ENCODE assay signal across 8 cellular contexts in genomic region chr18:77067315-77068061, GRCh38.
A peak's percentile ranks its signal among the peaks of the same experiment; 100 is the strongest.
DNase-seq lines count a peak whose midpoint lies in the region; ATAC-seq and TF ChIP-seq lines count a peak whose summit lies in the region.

No MANE protein-coding gene starts in this region.

- intact Hi-C loops in Panc1 (cut with micrococcal nuclease; ENCODE audit: unreplicated experiment) = no loop called here

- POLR2A ChIA-PET in Panc1 (lab: Charles Lee) = interaction anchor here (0.6 kb wide), 1 partner anchor 19 kb away, joined by 4 read pairs; no protein-coding TSS in a partner anchor

- no peaks in the 10 kb centered on the region for H3K27me3 ChIP-seq in Panc1 (ENCODE audit: control insufficient read depth, insufficient read depth, low read length)
- no peaks in the 10 kb centered on the region for H3K27me3 ChIP-seq in cardiac muscle cell

- peak overlapping the region in 1 of 2 experiments; percentile 5; a peak in 2 of 4 replicates for H3K4me3 ChIP-seq in Panc1 (ENCODE audit: low read depth in 2 of 2, low read length in 2 of 2)
- no peak overlapping the region for H3K4me3 ChIP-seq in cardiac muscle cell
- H3K4me3 ChIP-seq in skeletal muscle cell (ENCODE audit: low read depth, low read length) = peak overlapping the region; percentile 12

- H3K4me1 ChIP-seq in Panc1 (ENCODE audit: control insufficient read depth, insufficient read depth, low read length) (peaks cover 93% of the 10 kb centered on the region), cardiac muscle cell (ENCODE audit: low read depth) (no peaks in the 10 kb centered on the region)

- in situ Hi-C loops in Panc1 (cut with HindIII; ENCODE audit: low pct_unique_long_range_greater_than_20kb, low sequenced_read_pairs) = no loop called here

- CTCF ChIA-PET in Panc1 (lab: Charles Lee) = interaction anchor here (0.5 to 1.5 kb wide), 4 partner anchors 10 to 144 kb away, joined by 3 to 5 read pairs (median 4); no protein-coding TSS in a partner anchor

- DNase-seq in COLO829 (ENCODE audit: low spot score) = peak; percentile 21
- DNase-seq in Panc1 (ENCODE audit: low read depth, low spot score) = peak; percentile 90
- DNase-seq in activated effector memory CD4-positive, alpha-beta T cell treated with anti-CD3 and anti-CD28 coated beads, Interleukin-2, amount 50 U/mL, for 16 hours = peak; percentile 88
- peak in 1 of 2 donors; percentile 92 for DNase-seq in cardiac muscle cell (ENCODE audit: low read depth in 1 of 2, low spot score in 1 of 2)
- DNase-seq in skeletal muscle cell (ENCODE audit: low read depth) = peak; percentile 89
- no peak for DNase-seq in GM19238 (ENCODE audit: insufficient read length, low spot score)
- no peak for DNase-seq in NCI-H1105 (lab: John Stamatoyannopoulos, UW)

- H3K9me3 ChIP-seq in Panc1 (ENCODE audit: control insufficient read depth, insufficient read depth, low read depth, low read length) (no peaks in the 10 kb centered on the region), cardiac muscle cell (ENCODE audit: low read depth) (no peaks in the 10 kb centered on the region)

- no TSS peak for BruUV-seq in Panc1 (replicated peaks; lab: Mats Ljungman, UMichigan)

- peak overlapping the region; percentile 81 for H3K27ac ChIP-seq in Panc1 (ENCODE audit: low read length)
- no peak overlapping the region for H3K27ac ChIP-seq in cardiac muscle cell

- peak; percentile 33 for ATAC-seq in HG02588 (IDR thresholded peaks at IDR 0.05; ENCODE audit: unreplicated experiment)
- ATAC-seq in Panc1 = peak; percentile 83

- TF ChIP-seq CTCF in Panc1 (IDR thresholded peaks at IDR 0.05) (no peak), cardiac muscle cell (IDR thresholded peaks at IDR 0.05; ENCODE audit: low read depth, low read length) (peak; percentile 4)

- H3K36me3 ChIP-seq in Panc1 (ENCODE audit: control insufficient read depth, insufficient read depth, low read length) (no peaks in the 10 kb centered on the region; the same call in 1 of the 2 replicates), cardiac muscle cell (no peaks in the 10 kb centered on the region)

Comparison
In these comparisons a context has a peak if more than half of its experiments do, and no peak if none do; other contexts are left out.
1. DNase-seq: peak in COLO829 (single experiment), Panc1 (single experiment), activated effector memory CD4-positive, alpha-beta T cell treated with anti-CD3 and anti-CD28 coated beads, Interleukin-2, amount 50 U/mL, for 16 hours (single experiment) and skeletal muscle cell (single experiment); none in GM19238 (single experiment) and NCI-H1105 (single experiment).